23 cellular contexts compared by ENCODE assay signal in the genomic region with DNA sequence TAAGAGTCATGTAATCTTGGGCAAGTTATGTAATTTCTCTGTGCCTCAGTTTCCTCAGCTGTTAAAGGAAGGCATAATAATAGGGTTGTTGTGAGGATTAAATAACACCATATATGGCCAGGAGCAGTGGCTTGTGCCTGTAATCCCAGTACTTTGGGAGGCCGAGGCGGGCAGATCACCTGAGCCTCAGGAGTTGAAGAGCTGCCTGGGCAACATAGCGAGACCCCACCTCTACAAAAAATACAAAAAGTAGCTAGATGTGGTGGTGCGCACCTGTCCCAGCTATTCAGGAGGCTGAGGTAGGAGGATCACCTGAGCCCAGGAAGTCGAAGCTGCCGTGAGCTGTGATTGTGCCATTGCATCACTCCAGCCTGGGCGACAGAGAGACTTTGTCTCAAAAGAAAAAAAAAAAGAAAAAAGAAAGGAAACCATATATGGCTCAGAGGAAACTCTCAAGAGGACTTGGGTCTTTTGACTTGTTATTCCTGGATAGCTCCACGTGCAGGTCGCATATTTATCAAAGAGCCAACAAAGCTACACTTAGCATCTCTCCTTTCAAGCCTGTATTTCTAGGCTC. TPM values are rescaled to one million over a fixed set of nuclear protein-coding genes. Genes with fewer than 3 reads are reported as not detected.
A peak's percentile ranks its signal among the peaks of the same experiment; 100 is the strongest.
DNase-seq lines count a peak whose midpoint lies in the region; ATAC-seq and TF ChIP-seq lines count a peak whose summit lies in the region.
"Had no signal": no experiment of that assay in that cellular context is flagged by ENCODE, and none has a peak within 500 bp of the region (broad histone marks: within the 10 kb centered on the region; RNA-seq: fewer than 3 reads in every experiment).

No MANE protein-coding gene starts in this region.

- DNase-seq in PC-9 = peak in 1 of 2 experiments; percentile 31
- peak; percentile 15 for DNase-seq in dermis blood vessel endothelial cell
- DNase-seq in posterior vena cava (ENCODE audit: low spot score) = peak; percentile 60
- DNase-seq in psoas muscle = no peak
- no peak for DNase-seq in CD8-positive, alpha-beta memory T cell
- DNase-seq: activated CD4-positive, alpha-beta T cell treated with anti-CD3 and anti-CD28 coated beads, Interleukin-2, amount 50 U/mL, for 1 hour; activated naive CD4-positive, alpha-beta T cell treated with anti-CD3 and anti-CD28 coated beads, Interleukin-2, amount 50 U/mL, for 16 hours; AML-193; DMS53; GF-D8; heart right ventricle; NCI-H2081; NCI-H345; NCI-H774; stimulated activated CD4-positive, alpha-beta T cell treated with anti-CD3 and anti-CD28 coated beads, Interleukin-2, amount 100 ng/mL, for 24 hours had no signal

- H2AFZ ChIP-seq in PC-9 = no peak overlapping the region

- H3K36me3 ChIP-seq in PC-9 (ENCODE audit: low read depth) (peaks cover 63% of the 10 kb centered on the region), psoas muscle (ENCODE audit: insufficient read depth in 1 of 2, low read depth in 1 of 2) (no peaks in the 10 kb centered on the region)
- H3K36me3 ChIP-seq in CD8-positive, alpha-beta memory T cell (ENCODE audit: insufficient read depth, low read length) = no peaks in the 10 kb centered on the region
- H3K36me3 ChIP-seq: heart right ventricle had no signal

- peak overlapping the region in 1 of 8 donors; percentile 63 for H3K27ac Mint-ChIP-seq in CD8-positive, alpha-beta memory T cell
- H3K27ac Mint-ChIP-seq: activated T-helper 1 cell treated with anti-CD3 and anti-CD28 coated beads, Interleukin-12 subunit alpha, Interleukin-12 subunit beta, Interleukin-2, Interleukin-4 antibody, amounts not matched to agents 30 ng/mL and 10 ng/mL and 1 ng/mL, durations not matched to agents 14 hours and 24 hours and 36 hours; T-helper 2 cell treated with Interferon-gamma antibody and Interleukin-4, amounts not matched to agents 5 μg/mL and 100 μg/mL, for 36 hours had no signal

- peaks cover 74% of the 10 kb centered on the region for H3K4me1 ChIP-seq in PC-9 (replicated peaks; ENCODE audit: insufficient read depth)
- no peaks in the 10 kb centered on the region for H3K4me1 ChIP-seq in psoas muscle
- no peaks in the 10 kb centered on the region for H3K4me1 ChIP-seq in CD8-positive, alpha-beta memory T cell (ENCODE audit: insufficient read depth, low read length)

- H3K9me3 ChIP-seq in PC-9 (ENCODE audit: insufficient read depth, low read depth) (no peaks in the 10 kb centered on the region), psoas muscle (no peaks in the 10 kb centered on the region)
- no peaks in the 10 kb centered on the region for H3K9me3 ChIP-seq in CD8-positive, alpha-beta memory T cell (ENCODE audit: low read length)
- H3K9me3 ChIP-seq: heart right ventricle had no signal

- H3F3A ChIP-seq in PC-9 (ENCODE audit: insufficient read depth, low read depth) = peaks cover 90% of the 10 kb centered on the region

- no peaks in the 10 kb centered on the region for H3K36me3 Mint-ChIP-seq in CD8-positive, alpha-beta memory T cell

- no TSS peak for BruUV-seq in PC-9 (replicated peaks; lab: Mats Ljungman, UMichigan)

- CTCF ChIA-PET in PC-9 (lab: Charles Lee) = interaction anchor here (0.7 kb wide), 1 partner anchor 10 kb away, joined by 8 read pairs; no protein-coding TSS in a partner anchor
- CTCF ChIA-PET in CD8-positive, alpha-beta memory T cell (lab: Charles Lee) = no interaction called here

- H3K27me3 Mint-ChIP-seq in CD8-positive, alpha-beta memory T cell = peaks cover 7 to 45% of the 10 kb centered on the region in 2 donors

- no peaks in the 10 kb centered on the region for H3K27me3 ChIP-seq in PC-9 (ENCODE audit: insufficient read depth, low read depth)
- H3K27me3 ChIP-seq in psoas muscle (ENCODE audit: insufficient read depth in 3 of 3, low read length in 2 of 3) = peaks cover 0 to 5% (median 3%) of the 10 kb centered on the region in 3 donors
- H3K27me3 ChIP-seq in CD8-positive, alpha-beta memory T cell (ENCODE audit: insufficient read depth, low read length, poor library complexity, severe bottlenecking) = no peaks in the 10 kb centered on the region

- POLR2A ChIA-PET in PC-9 (lab: Charles Lee; ENCODE audit: unreplicated experiment) = interaction anchor here (0.6 kb wide), 4 partner anchors 63 to 119 kb away, joined by 4 to 7 read pairs (median 5); no protein-coding TSS in a partner anchor
- POLR2A ChIA-PET in CD8-positive, alpha-beta memory T cell (lab: Charles Lee) = interaction anchor here (0.7 kb wide), 1 partner anchor 430 kb away, joined by 4 read pairs; no protein-coding TSS in a partner anchor

- H4K20me1 ChIP-seq in PC-9 (ENCODE audit: insufficient read depth) = peaks cover 93% of the 10 kb centered on the region

- intact Hi-C loops in PC-9 (cut with micrococcal nuclease; ENCODE audit: unreplicated experiment) (loop anchor here (10.0 kb wide), 1 partner anchor 197 kb away; no protein-coding TSS in a partner anchor), posterior vena cava (cut with DNase I) (no loop called here), psoas muscle (cut with DNase I) (no loop called here)

- H3K4me2 ChIP-seq in PC-9 = peak overlapping the region; percentile 85

- 85 to 90% (median 88%) methylated on average over 9 of the region's 9 CpGs for WGBS in psoas muscle, 3 donors

- no peak for ATAC-seq in GM21367 (IDR thresholded peaks at IDR 0.05; ENCODE audit: unreplicated experiment)
- no peak for ATAC-seq in HG02870 (IDR thresholded peaks at IDR 0.05; ENCODE audit: unreplicated experiment)
- ATAC-seq in psoas muscle = no peak
- ATAC-seq: heart right ventricle had no signal

- no peaks in the 10 kb centered on the region for H3K9me3 Mint-ChIP-seq in CD8-positive, alpha-beta memory T cell
- H3K9me3 Mint-ChIP-seq: activated T-helper 1 cell treated with anti-CD3 and anti-CD28 coated beads, Interleukin-12 subunit alpha, Interleukin-12 subunit beta, Interleukin-2, Interleukin-4 antibody, amounts not matched to agents 30 ng/mL and 10 ng/mL and 1 ng/mL, durations not matched to agents 14 hours and 24 hours and 36 hours; central memory CD8-positive, alpha-beta T cell; T-helper 2 cell treated with Interferon-gamma antibody and Interleukin-4, amounts not matched to agents 5 μg/mL and 100 μg/mL, for 36 hours had no signal

- H3K9me2 ChIP-seq in PC-9 (ENCODE audit: insufficient read depth) = no peaks in the 10 kb centered on the region

- no peak for TF ChIP-seq CTCF in PC-9 (conservative IDR thresholded peaks at IDR 0.05)
- no peak for TF ChIP-seq CTCF in psoas muscle (IDR thresholded peaks at IDR 0.05)

- H3K27ac ChIP-seq in PC-9 = peak overlapping the region; percentile 76
- no peak overlapping the region for H3K27ac ChIP-seq in psoas muscle
- H3K27ac ChIP-seq in CD8-positive, alpha-beta memory T cell (ENCODE audit: low read depth, low read length) = no peak overlapping the region

- H3K4me3 ChIP-seq in PC-9 = peak overlapping the region; percentile 17; the same call in 1 of the 2 replicates
- H3K4me3 ChIP-seq in psoas muscle = no peak overlapping the region
- H3K4me3 ChIP-seq in CD8-positive, alpha-beta memory T cell (ENCODE audit: low read length) = no peak overlapping the region
- H3K4me3 ChIP-seq: heart right ventricle, skin epidermis had no signal

- no peaks in the 10 kb centered on the region for H3K4me1 Mint-ChIP-seq in CD8-positive, alpha-beta memory T cell
- H3K4me1 Mint-ChIP-seq: central memory CD8-positive, alpha-beta T cell had no signal

- no peak overlapping the region for H3K4me3 Mint-ChIP-seq in CD8-positive, alpha-beta memory T cell
- H3K4me3 Mint-ChIP-seq: activated T-helper 1 cell treated with anti-CD3 and anti-CD28 coated beads, Interleukin-12 subunit alpha, Interleukin-12 subunit beta, Interleukin-2, Interleukin-4 antibody, amounts not matched to agents 30 ng/mL and 10 ng/mL and 1 ng/mL, durations not matched to agents 14 hours and 24 hours and 36 hours; central memory CD8-positive, alpha-beta T cell; T-helper 2 cell treated with Interferon-gamma antibody and Interleukin-4, amounts not matched to agents 5 μg/mL and 100 μg/mL, for 36 hours had no signal

- peaks cover 100% of the 10 kb centered on the region for H3K79me2 ChIP-seq in PC-9 (ENCODE audit: low read depth)

RNA-seq across cellular contexts. Expression of a gene that starts 6.9 kb away (rescaled TPM):
- total RNA-seq in PC-9 (2021) (468 and 642 TPM in 2 replicates), dermis blood vessel endothelial cell (3.2 and 10.7 TPM in 2 replicates), posterior vena cava (10 to 100 TPM; 16.2 to 23.4 TPM), psoas muscle (under 1 TPM; 0.28 to 0.99 (median 0.36) TPM)
- under 1 TPM; 0.09 to 0.10 (median 0.09) TPM for polyA plus RNA-seq in psoas muscle
- not detected for total RNA-seq in CD8-positive, alpha-beta memory T cell
- not detected for polyA plus RNA-seq in CD8-positive, alpha-beta memory T cell
- total RNA-seq: activated T-helper 1 cell treated with anti-CD3 and anti-CD28 coated beads, Interleukin-12 subunit alpha, Interleukin-12 subunit beta, Interleukin-2, Interleukin-4 antibody, amounts not matched to agents 30 ng/mL and 10 ng/mL and 1 ng/mL, durations not matched to agents 14 hours and 24 hours and 36 hours had no signal

RNA-seq across cellular contexts. Expression of a gene that starts 53.7 kb away (rescaled TPM):
- total RNA-seq in PC-9 (2021) (not detected in 2 replicates), dermis blood vessel endothelial cell (0.17 TPM in 1 of 2 replicates, not detected in the other), posterior vena cava (not detected), psoas muscle (not detected)
- polyA plus RNA-seq in psoas muscle = not detected
- not detected for total RNA-seq in CD8-positive, alpha-beta memory T cell
- polyA plus RNA-seq in CD8-positive, alpha-beta memory T cell = 0.35 TPM
- total RNA-seq: activated T-helper 1 cell treated with anti-CD3 and anti-CD28 coated beads, Interleukin-12 subunit alpha, Interleukin-12 subunit beta, Interleukin-2, Interleukin-4 antibody, amounts not matched to agents 30 ng/mL and 10 ng/mL and 1 ng/mL, durations not matched to agents 14 hours and 24 hours and 36 hours; epithelial cell of proximal tubule; heart right ventricle; MCF 10A had no signal

Comparison
In these comparisons a context has a peak if more than half of its experiments do, and no peak if none do; other contexts are left out.
1. DNase-seq: peak in dermis blood vessel endothelial cell (single experiment) and posterior vena cava (single experiment); none in psoas muscle (0 of 2) and CD8-positive, alpha-beta memory T cell (0 of 5).
2. RNA of a gene that starts 6.9 kb away (total RNA-seq): 468 to 642 TPM in PC-9; 16.2 to 23.4 TPM in posterior vena cava, 3.2 to 10.7 TPM in dermis blood vessel endothelial cell, 0.28 to 0.99 TPM in psoas muscle and not detected in CD8-positive, alpha-beta memory T cell; every median in the first group is over 10 times any median in the second.